ENCODE assay signal across 24 cellular contexts in the genomic region with DNA sequence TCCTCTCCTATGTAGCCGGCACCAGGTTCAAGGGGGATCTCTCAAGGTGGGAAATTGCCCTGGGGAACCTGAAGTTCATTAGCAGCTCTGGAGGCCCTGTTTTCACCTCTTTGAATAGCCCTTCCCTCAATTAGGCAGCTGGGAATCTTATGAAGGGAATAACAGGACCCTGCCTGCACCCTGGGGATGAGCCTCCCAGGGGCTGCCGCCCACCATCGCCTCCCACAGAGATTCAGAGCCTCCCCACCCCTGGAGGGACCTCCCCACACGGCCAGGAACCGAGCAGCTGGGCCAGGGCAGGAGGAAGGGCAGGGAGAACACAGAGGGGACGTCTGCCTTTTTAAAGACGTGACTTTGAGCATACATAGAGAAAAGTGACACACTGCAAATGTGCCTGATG. TPM values are rescaled to one million over a fixed set of nuclear protein-coding genes. Genes with fewer than 3 reads are reported as not detected.
DNase-seq lines count a peak whose midpoint lies in the region; ATAC-seq, FAIRE-seq and TF ChIP-seq lines count a peak whose summit lies in the region.
"Had no signal": no experiment of that assay in that cellular context is flagged by ENCODE, and none has a peak within 500 bp of the region (broad histone marks: within the 10 kb centered on the region; RNA-seq: fewer than 3 reads in every experiment).

No MANE protein-coding gene starts in this region.

- BruUV-seq in K562 (replicated peaks; lab: Mats Ljungman, UMichigan), result no TSS peak

- intact Hi-C loops in K562 (cut with micrococcal nuclease), result no loop called here

- no peak for TF ChIP-seq POLR2A in K562 (conservative IDR thresholded peaks at IDR 0.05)

- H3K27me3 ChIP-seq in K562 (ENCODE audit: control insufficient read depth in 2 of 2, insufficient read depth in 2 of 2, low read length in 2 of 2) (peaks cover 15 to 29% of the 10 kb centered on the region in 2 experiments; a peak in 4 of 5 replicates), osteoblast (ENCODE audit: insufficient read depth, low read length) (peaks cover 27% of the 10 kb centered on the region)

- 1% methylated on average over 7 of the region's 7 CpGs for WGBS in K562 (ENCODE audit: insufficient coverage, low coverage, missing lambda C conversion rate)

- peaks cover 6% of the 10 kb centered on the region for H3K9me3 ChIP-seq in K562 (replicated peaks; ENCODE audit: control insufficient read depth, insufficient read depth, low read depth, low read length)
- no peaks in the 10 kb centered on the region for H3K9me3 ChIP-seq in osteoblast (ENCODE audit: low read depth, low read length)
- H3K9me3 ChIP-seq: Caco-2 had no signal

- H3K9ac ChIP-seq in K562 (ENCODE audit: insufficient read depth in 1 of 2, low read depth in 2 of 2, low read length in 2 of 2), result 0 out of 4 replicates have a peak overlapping the region, but pooled peaks of 1 of the 2 experiments have one; percentile 52

- in situ Hi-C loops in K562 (cut with MboI), result no loop called here

- H3K9me1 ChIP-seq in K562 (ENCODE audit: control insufficient read depth, insufficient read depth, low read length), result no peaks in the 10 kb centered on the region

- FAIRE-seq in K562 (lab: Jason Lieb, UNC), result no peak
- FAIRE-seq: GM12891 had no signal

- H3K79me2 ChIP-seq in K562 (ENCODE audit: control insufficient read depth, insufficient read depth, low read length) (no peaks in the 10 kb centered on the region), osteoblast (ENCODE audit: insufficient read depth, low read length) (no peaks in the 10 kb centered on the region)

- no peak overlapping the region for H3K27ac ChIP-seq in K562 (ENCODE audit: extremely low read depth, low read depth, low read length)
- H3K27ac ChIP-seq in osteoblast (ENCODE audit: low read depth, low read length), result no peak overlapping the region
- H3K27ac ChIP-seq: BLaER1 treated with 17β-estradiol and CSF1 and Interleukin-3, amounts not matched to agents 10 nM and 100 nM had no signal

- no peaks in the 10 kb centered on the region for H3K36me3 ChIP-seq in K562 (ENCODE audit: control insufficient read depth, insufficient read depth, low read length)
- no peaks in the 10 kb centered on the region for H3K36me3 ChIP-seq in osteoblast (ENCODE audit: insufficient read depth, low read length)
- H3K36me3 ChIP-seq: BLaER1 treated with 17β-estradiol and CSF1 and Interleukin-3, amounts not matched to agents 10 nM and 100 nM had no signal

- H3K4me1 ChIP-seq in K562 (replicated peaks in 1 of 2; ENCODE audit: control insufficient read depth in 2 of 2, insufficient read depth in 2 of 2, low read length in 2 of 2) (peaks cover 0 to 59% of the 10 kb centered on the region in 2 experiments; a peak in 4 of 5 replicates), osteoblast (ENCODE audit: insufficient read depth, low read length) (no peaks in the 10 kb centered on the region)
- H3K4me1 ChIP-seq: Caco-2 had no signal

- no peak for ATAC-seq in K562
- ATAC-seq: T-helper 17 cell had no signal

- H2AFZ ChIP-seq in K562 (ENCODE audit: low read depth, low read length) (0 out of 2 replicates have a peak overlapping the region, but pooled peaks have one; percentile 1), osteoblast (ENCODE audit: low read length) (no peak overlapping the region)

- CTCF ChIA-PET in K562 (lab: Yijun Ruan, JAX; ENCODE audit: low intra/inter-chr PET ratio), result no interaction called here

- DNase-seq in NCI-H2171 treated with DMSO at 0.1 percent for 48 hours (lab: John Stamatoyannopoulos, UW) (peak; percentile 52), NCI-H2171 (lab: John Stamatoyannopoulos, UW) (no peak), COR-L47 (lab: John Stamatoyannopoulos, UW) (peak; percentile 45), K562 (ENCODE audit: extremely low read depth in 1 of 4, low spot score in 3 of 4) (no peak), osteoblast (ENCODE audit: insufficient read length, low spot score, missing footprints) (peak; percentile 62), nucleus accumbens (lab: John Stamatoyannopoulos, UW) (no peak), COLO829 (ENCODE audit: low spot score) (no peak), SIG-M5 (lab: John Stamatoyannopoulos, UW) (no peak)
- DNase-seq: Caco-2; CD4-positive, alpha-beta T cell; DMS 273 treated with DMSO at 0.1 percent for 48 hours; DMS79 treated with DMSO at 0.1 percent for 48 hours; GF-D8; GOT3; HCEC 1CT; NCI-H1048; NCI-H1930; NCI-H446 treated with DMSO at 0.1 percent for 48 hours; RPMI8226; T-helper 17 cell had no signal

- no peak for TF ChIP-seq RAD21 in K562 (CRISPR knock-in tag; conservative IDR thresholded peaks at IDR 0.05 in 1 of 2, IDR thresholded peaks at IDR 0.05 in 1 of 2)

- no peaks in the 10 kb centered on the region for H4K20me1 ChIP-seq in K562 (replicated peaks; ENCODE audit: control insufficient read depth, insufficient read depth, low read length)
- no peaks in the 10 kb centered on the region for H4K20me1 ChIP-seq in osteoblast (ENCODE audit: insufficient read depth, low read length)

- TF ChIP-seq CTCF in K562 (IDR thresholded peaks at IDR 0.05 in 2 of 3, conservative IDR thresholded peaks at IDR 0.05 in 1 of 3; ENCODE audit: insufficient read depth in 2 of 3, low read depth in 1 of 3, low read length in 3 of 3) (no peak), osteoblast (IDR thresholded peaks at IDR 0.05; ENCODE audit: extremely low read depth, low read depth, low read length) (no peak)

- POLR2A ChIA-PET in K562 (lab: Yijun Ruan, JAX), result interaction anchor here (1.2 to 2.5 kb wide), 2 partner anchors 10 to 17 kb away, joined by 3 to 7 read pairs; a partner anchor contains a TSS

- no peak overlapping the region for H3K4me2 ChIP-seq in K562 (ENCODE audit: insufficient read depth, low read length)
- H3K4me2 ChIP-seq in osteoblast (ENCODE audit: insufficient read depth, low read length), result no peak overlapping the region

- H3K4me3 ChIP-seq in K562, result no peak overlapping the region
- H3K4me3 ChIP-seq in osteoblast (ENCODE audit: insufficient read depth, low read length), result no peak overlapping the region
- H3K4me3 ChIP-seq: BLaER1 treated with 17β-estradiol and CSF1 and Interleukin-3, amounts not matched to agents 10 nM and 100 nM had no signal

- TF ChIP-seq EP300 in K562 (IDR thresholded peaks at IDR 0.05; ENCODE audit: low read length), result no peak

RNA-seq across cellular contexts. Expression of a gene that starts 4.6 kb away (rescaled TPM):
- 13.0 and 31.1 TPM in 2 replicates for total RNA-seq in K562 (2011; cell fraction: chromatin; rRNA removed; ENCODE audit: low replicate concordance)
- total RNA-seq in K562 (2011; cell fraction: nucleolus; rRNA removed), result 23.3 and 23.8 TPM in 2 replicates
- 9.9 and 20.4 TPM in 2 replicates for total RNA-seq in K562 (2011; cell fraction: nucleoplasm; rRNA removed)
- total RNA-seq in K562 (2014; rRNA removed), result 20.9 and 24.8 TPM in 2 replicates
- 8.7 and 11.5 TPM in 2 replicates for total RNA-seq in K562 (2014; rRNA removed; fragmentation: Illumina TruSeq; extraction: Trizol)
- total RNA-seq in K562 (2015; rRNA removed; fragmentation: Illumina TruSeq; extraction: Trizol), result 7.7 and 8.7 TPM in 2 replicates
- 29.0 and 29.6 TPM in 2 replicates for total RNA-seq in K562 (2021)
- 9.6 and 11.8 TPM in 2 replicates for polyA plus RNA-seq in K562 (2011; rRNA removed)
- 10.8 and 19.3 TPM in 2 replicates for polyA plus RNA-seq in K562 (2011; cell fraction: cytosol; rRNA removed)
- 13.8 and 24.9 TPM in 2 replicates for polyA plus RNA-seq in K562 (2011; cell fraction: nucleus; rRNA removed)
- polyA plus RNA-seq in K562 (2012), result 29.1 and 61.1 TPM in 2 replicates
- polyA plus RNA-seq in K562 (2014; fragmentation: Illumina TruSeq; extraction: Trizol), result 27.2 and 29.6 TPM in 2 replicates
- under 1 TPM; 0.04 to 0.58 TPM for polyA plus RNA-seq in K562 (2014; fragmentation: Nextera tagmentation; extraction: Ambion mirVana)
- 10.9 and 11.4 TPM in 2 replicates for polyA plus RNA-seq in K562 (2014; rRNA removed)
- 10.3 and 11.5 TPM in 2 replicates for polyA minus RNA-seq in K562 (2011; rRNA and poly(A)+ RNA removed)
- 34.7 and 45.1 TPM in 2 replicates for polyA minus RNA-seq in K562 (2011; cell fraction: cytosol; rRNA and poly(A)+ RNA removed)
- 8.2 and 10.0 TPM in 2 replicates for polyA minus RNA-seq in K562 (2011; cell fraction: nucleus; rRNA and poly(A)+ RNA removed)
- total RNA-seq in osteoblast, result not detected in 2 replicates
- polyA plus RNA-seq: IgD-negative memory B cell had no signal

RNA-seq across cellular contexts. Expression of a gene that starts 17.0 kb away (rescaled TPM):
- 8.8 and 25.0 TPM in 2 replicates for total RNA-seq in K562 (2011; cell fraction: chromatin; rRNA removed; ENCODE audit: low replicate concordance)
- total RNA-seq in K562 (2011; cell fraction: nucleolus; rRNA removed), result 34.9 and 37.0 TPM in 2 replicates
- total RNA-seq in K562 (2011; cell fraction: nucleoplasm; rRNA removed), result 25.6 and 28.6 TPM in 2 replicates
- 73.9 and 86.1 TPM in 2 replicates for total RNA-seq in K562 (2014; rRNA removed)
- 2.3 and 4.5 TPM in 2 replicates for total RNA-seq in K562 (2014; rRNA removed; fragmentation: Illumina TruSeq; extraction: Trizol)
- total RNA-seq in K562 (2015; rRNA removed; fragmentation: Illumina TruSeq; extraction: Trizol), result 10.5 and 16.6 TPM in 2 replicates
- 220 and 233 TPM in 2 replicates for total RNA-seq in K562 (2021)
- 4.5 and 9.8 TPM in 2 replicates for polyA plus RNA-seq in K562 (2011; rRNA removed)
- polyA plus RNA-seq in K562 (2011; cell fraction: cytosol; rRNA removed), result 17.2 and 51.6 TPM in 2 replicates
- polyA plus RNA-seq in K562 (2011; cell fraction: nucleus; rRNA removed), result 34.4 and 40.3 TPM in 2 replicates
- 125 and 320 TPM in 2 replicates for polyA plus RNA-seq in K562 (2012)
- 11.2 and 59.1 TPM in 2 replicates for polyA plus RNA-seq in K562 (2014; fragmentation: Illumina TruSeq; extraction: Trizol)
- under 1 TPM; 0.77 to 0.85 TPM for polyA plus RNA-seq in K562 (2014; fragmentation: Nextera tagmentation; extraction: Ambion mirVana)
- polyA plus RNA-seq in K562 (2014; rRNA removed), result 98.3 and 99.6 TPM in 2 replicates
- polyA minus RNA-seq in K562 (2011; rRNA and poly(A)+ RNA removed), result 0.95 and 2.2 TPM in 2 replicates
- 82.0 and 193 TPM in 2 replicates for polyA minus RNA-seq in K562 (2011; cell fraction: cytosol; rRNA and poly(A)+ RNA removed)
- 25.2 and 33.4 TPM in 2 replicates for polyA minus RNA-seq in K562 (2011; cell fraction: nucleus; rRNA and poly(A)+ RNA removed)
- 52.2 and 85.4 TPM in 2 replicates for total RNA-seq in osteoblast

RNA-seq across cellular contexts. Expression of a gene that starts 31.1 kb away (rescaled TPM):
- not detected in 2 replicates for total RNA-seq in K562 (2011; cell fraction: chromatin; rRNA removed; ENCODE audit: low replicate concordance)
- 0.17 TPM in 1 of 2 replicates, not detected in the other for total RNA-seq in K562 (2011; cell fraction: nucleolus; rRNA removed)
- total RNA-seq in K562 (2011; cell fraction: nucleoplasm; rRNA removed), result not detected in 2 replicates
- total RNA-seq in K562 (2014; rRNA removed), result not detected in 2 replicates
- not detected in 2 replicates for total RNA-seq in K562 (2014; rRNA removed; fragmentation: Illumina TruSeq; extraction: Trizol)
- total RNA-seq in K562 (2015; rRNA removed; fragmentation: Illumina TruSeq; extraction: Trizol), result not detected in 2 replicates
- 0.13 and 0.40 TPM in 2 replicates for total RNA-seq in K562 (2021)
- polyA plus RNA-seq in K562 (2011; rRNA removed), result 0.08 TPM in 1 of 2 replicates, not detected in the other
- not detected in 2 replicates for polyA plus RNA-seq in K562 (2011; cell fraction: cytosol; rRNA removed)
- polyA plus RNA-seq in K562 (2011; cell fraction: nucleus; rRNA removed), result 0.06 TPM in 1 of 2 replicates, not detected in the other
- polyA plus RNA-seq in K562 (2012), result 0.01 TPM in 1 of 2 replicates, not detected in the other
- polyA plus RNA-seq in K562 (2014; fragmentation: Illumina TruSeq; extraction: Trizol), result not detected in 2 replicates
- polyA plus RNA-seq in K562 (2014; fragmentation: Nextera tagmentation; extraction: Ambion mirVana), result not detected
- 0.16 TPM in 1 of 2 replicates, not detected in the other for polyA plus RNA-seq in K562 (2014; rRNA removed)
- polyA minus RNA-seq in K562 (2011; rRNA and poly(A)+ RNA removed), result not detected in 2 replicates
- polyA minus RNA-seq in K562 (2011; cell fraction: cytosol; rRNA and poly(A)+ RNA removed), result not detected in 2 replicates
- polyA minus RNA-seq in K562 (2011; cell fraction: nucleus; rRNA and poly(A)+ RNA removed), result 0.40 TPM in 1 of 2 replicates, not detected in the other
- 0.36 TPM in 1 of 2 replicates, not detected in the other for total RNA-seq in osteoblast
- total RNA-seq: CD4-positive, alpha-beta T cell; T-helper 17 cell had no signal

RNA-seq across cellular contexts. Expression of a gene that starts 33.7 kb away (rescaled TPM):
- not detected in 2 replicates for total RNA-seq in K562 (2011; cell fraction: chromatin; rRNA removed; ENCODE audit: low replicate concordance)
- total RNA-seq in K562 (2011; cell fraction: nucleolus; rRNA removed), result not detected in 2 replicates
- total RNA-seq in K562 (2011; cell fraction: nucleoplasm; rRNA removed), result not detected in 2 replicates
- total RNA-seq in K562 (2014; rRNA removed) (not detected in 2 replicates), K562 (2014; rRNA removed; fragmentation: Illumina TruSeq; extraction: Trizol) (not detected in 2 replicates), K562 (2015; rRNA removed; fragmentation: Illumina TruSeq; extraction: Trizol) (not detected in 2 replicates), K562 (2021) (not detected in 2 replicates), osteoblast (under 0.01 TPM in 1 of 2 replicates, not detected in the other)
- polyA plus RNA-seq in K562 (2011; rRNA removed) (not detected in 2 replicates), K562 (2014; fragmentation: Illumina TruSeq; extraction: Trizol) (not detected in 2 replicates), K562 (2014; fragmentation: Nextera tagmentation; extraction: Ambion mirVana) (not detected), K562 (2014; rRNA removed) (0.07 TPM in 1 of 2 replicates, not detected in the other)
- polyA plus RNA-seq in K562 (2011; cell fraction: cytosol; rRNA removed), result 0.03 TPM in 1 of 2 replicates, not detected in the other
- not detected in 2 replicates for polyA plus RNA-seq in K562 (2011; cell fraction: nucleus; rRNA removed)
- polyA plus RNA-seq in K562 (2012), result 0.11 TPM in 1 of 2 replicates, not detected in the other
- polyA minus RNA-seq in K562 (2011; rRNA and poly(A)+ RNA removed), result not detected in 2 replicates
- polyA minus RNA-seq in K562 (2011; cell fraction: cytosol; rRNA and poly(A)+ RNA removed), result not detected in 2 replicates
- not detected in 2 replicates for polyA minus RNA-seq in K562 (2011; cell fraction: nucleus; rRNA and poly(A)+ RNA removed)

RNA-seq across cellular contexts. Expression of a gene that starts 44.0 kb away (rescaled TPM):
- total RNA-seq in K562 (2011; cell fraction: chromatin; rRNA removed; ENCODE audit: low replicate concordance), result not detected in 2 replicates
- total RNA-seq in K562 (2011; cell fraction: nucleolus; rRNA removed), result 0.17 TPM in 1 of 2 replicates, not detected in the other
- total RNA-seq in K562 (2011; cell fraction: nucleoplasm; rRNA removed), result not detected in 2 replicates
- not detected in 2 replicates for total RNA-seq in K562 (2014; rRNA removed)
- not detected in 2 replicates for total RNA-seq in K562 (2014; rRNA removed; fragmentation: Illumina TruSeq; extraction: Trizol)
- total RNA-seq in K562 (2015; rRNA removed; fragmentation: Illumina TruSeq; extraction: Trizol), result not detected in 2 replicates
- not detected in 2 replicates for total RNA-seq in K562 (2021)
- 0.04 and 0.07 TPM in 2 replicates for polyA plus RNA-seq in K562 (2011; rRNA removed)
- 0.03 and 0.07 TPM in 2 replicates for polyA plus RNA-seq in K562 (2011; cell fraction: cytosol; rRNA removed)
- 0.13 and 0.21 TPM in 2 replicates for polyA plus RNA-seq in K562 (2011; cell fraction: nucleus; rRNA removed)
- 0.05 TPM in 1 of 2 replicates, not detected in the other for polyA plus RNA-seq in K562 (2012)
- not detected in 2 replicates for polyA plus RNA-seq in K562 (2014; fragmentation: Illumina TruSeq; extraction: Trizol)
- not detected for polyA plus RNA-seq in K562 (2014; fragmentation: Nextera tagmentation; extraction: Ambion mirVana)
- not detected in 2 replicates for polyA plus RNA-seq in K562 (2014; rRNA removed)
- polyA minus RNA-seq in K562 (2011; rRNA and poly(A)+ RNA removed), result not detected in 2 replicates
- not detected in 2 replicates for polyA minus RNA-seq in K562 (2011; cell fraction: cytosol; rRNA and poly(A)+ RNA removed)
- not detected in 2 replicates for polyA minus RNA-seq in K562 (2011; cell fraction: nucleus; rRNA and poly(A)+ RNA removed)
- not detected in 2 replicates for total RNA-seq in osteoblast
- total RNA-seq: A172; Caco-2; CD4-positive, alpha-beta T cell; T-helper 17 cell had no signal

Comparison
In these comparisons a context has a peak if more than half of its experiments do, and no peak if none do; other contexts are left out.
1. DNase-seq: peak in NCI-H2171 treated with DMSO at 0.1 percent for 48 hours (single experiment), COR-L47 (single experiment) and osteoblast (single experiment); none in NCI-H2171 (single experiment), K562 (0 of 4), nucleus accumbens (0 of 56), COLO829 (single experiment) and SIG-M5 (single experiment).